8 cellular contexts compared by ENCODE assay signal in genomic region chr1:25549273-25550154, GRCh38. TPM values are rescaled to one million over a fixed set of nuclear protein-coding genes. Genes with fewer than 3 reads are reported as not detected.
DNase-seq lines count a peak whose midpoint lies in the region; ATAC-seq and TF ChIP-seq lines count a peak whose summit lies in the region.

No MANE protein-coding gene starts in this region.

- no peaks in the 10 kb centered on the region for H3K9me3 ChIP-seq in uterus

- peaks cover 8 to 20% of the 10 kb centered on the region in 2 donors for H3K4me1 ChIP-seq in uterus

- peak; percentile 87 for DNase-seq in ACHN
- DNase-seq in SIG-M5 (lab: John Stamatoyannopoulos, UW), result peak; percentile 80
- peak; percentile 86 for DNase-seq in activated naive CD4-positive, alpha-beta T cell treated with Interleukin-2 at 50 U/mL for 16 hours
- peak; percentile 81 for DNase-seq in iris pigment epithelial cell (ENCODE audit: low read depth)
- DNase-seq in stimulated activated CD8-positive, alpha-beta memory T cell treated with anti-CD3 and anti-CD28 coated beads, Interleukin-12 subunit alpha, Interleukin-12 subunit beta, amount 100 ng/mL, for 4 hours (ENCODE audit: low read depth), result peak; percentile 50
- DNase-seq in uterus, result no peak

- intact Hi-C loops in uterus (cut with DNase I; ENCODE audit: low total_unique reads), result no loop called here

- peak overlapping the region in 1 of 2 donors; percentile 34 for H3K27ac ChIP-seq in uterus

- H3K4me3 ChIP-seq in uterus, result no peak overlapping the region

- TF ChIP-seq CTCF in uterus (IDR thresholded peaks at IDR 0.05), result no peak

- TF ChIP-seq POLR2A in uterus (IDR thresholded peaks at IDR 0.05), result no peak

- ATAC-seq in GM19324 (IDR thresholded peaks at IDR 0.05; ENCODE audit: low FRiP score, unreplicated experiment), result peak; percentile 80
- ATAC-seq in HG03354 (IDR thresholded peaks at IDR 0.05; ENCODE audit: poor library complexity, severe bottlenecking, unreplicated experiment), result peak; percentile 95

- no peaks in the 10 kb centered on the region for H3K36me3 ChIP-seq in uterus

- H3K27me3 ChIP-seq in uterus, result no peaks in the 10 kb centered on the region

- in situ Hi-C loops in ACHN (cut with HindIII; ENCODE audit: low pct_ligation_motif_present, low pct_unique_long_range_greater_than_20kb, low sequenced_read_pairs), result no loop called here

RNA-seq across cellular contexts. Expression of gene LDLRAP1, which starts 6.1 kb away (rescaled TPM):
- 10 to 100 TPM in 1 of 4 donors, 1 to 10 TPM in 3; 1.2 to 26.6 (median 7.7) TPM for total RNA-seq in uterus

Comparison
In these comparisons a context has a peak if more than half of its experiments do, and no peak if none do; other contexts are left out.
1. DNase-seq: peak in ACHN (single experiment), SIG-M5 (single experiment), activated naive CD4-positive, alpha-beta T cell treated with Interleukin-2 at 50 U/mL for 16 hours (single experiment), iris pigment epithelial cell (single experiment) and stimulated activated CD8-positive, alpha-beta memory T cell treated with anti-CD3 and anti-CD28 coated beads, Interleukin-12 subunit alpha, Interleukin-12 subunit beta, amount 100 ng/mL, for 4 hours (single experiment); none in uterus (0 of 2).